16 cellular contexts compared by ENCODE assay signal in the genomic region with DNA sequence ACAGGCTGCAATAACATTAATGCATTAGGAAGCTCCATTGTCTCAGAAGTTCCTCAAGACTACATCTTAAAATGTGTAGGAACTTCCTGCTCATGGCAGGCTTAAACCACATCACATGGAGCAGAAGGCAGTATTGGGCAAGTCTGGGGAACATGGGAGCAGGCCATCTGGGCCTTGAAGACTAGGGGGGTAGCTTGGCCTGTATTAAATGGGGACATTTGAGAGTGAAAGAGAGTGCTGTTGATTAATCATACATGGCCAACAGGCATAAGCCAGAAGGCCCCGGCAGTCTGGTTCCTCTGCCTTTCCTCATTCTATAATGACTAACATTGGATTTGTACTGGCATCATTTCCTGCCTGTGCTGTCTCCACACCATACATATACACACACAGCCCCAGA. TPM values are rescaled to one million over a fixed set of nuclear protein-coding genes. Genes with fewer than 3 reads are reported as not detected.
DNase-seq lines count a peak whose midpoint lies in the region; ATAC-seq and TF ChIP-seq lines count a peak whose summit lies in the region.
"Had no signal": no experiment of that assay in that cellular context is flagged by ENCODE, and none has a peak within 500 bp of the region (broad histone marks: within the 10 kb centered on the region; RNA-seq: fewer than 3 reads in every experiment).

No MANE protein-coding gene starts in this region.

- no peaks in the 10 kb centered on the region for H3K9me3 ChIP-seq in subcutaneous abdominal adipose tissue (ENCODE audit: control insufficient read depth in 5 of 5, low read length in 5 of 5)
- no peaks in the 10 kb centered on the region for H3K9me3 ChIP-seq in MM.1S (replicated peaks; ENCODE audit: insufficient read depth, low read length)
- H3K9me3 ChIP-seq: tibial artery had no signal

- no peak for ATAC-seq in natural killer cell treated with Interleukin-12 subunit alpha and Interleukin-12 subunit beta and Interleukin-15 and Interleukin-18, amount 100 ng/mL, for 72 hours
- ATAC-seq: activated CD8-positive, alpha-beta memory T cell treated with anti-CD3 and anti-CD28 coated beads, Interleukin-2, amount 10 ng/mL, durations not matched to agents 7 days and 5 days; right cardiac atrium had no signal

- H3K9me2 ChIP-seq in MM.1S (replicated peaks; ENCODE audit: insufficient read depth, low read length) = no peaks in the 10 kb centered on the region

- no peak for TF ChIP-seq CTCF in fibroblast of pulmonary artery (IDR thresholded peaks at IDR 0.05; ENCODE audit: low read length, missing control alignments)
- no peak for TF ChIP-seq CTCF in MM.1S (IDR thresholded peaks at IDR 0.05; ENCODE audit: low read length)

- H3K4me1 Mint-ChIP-seq in activated naive CD4-positive, alpha-beta T cell treated with anti-CD3 and anti-CD28 coated beads, Interleukin-2, amount 50 U/mL, for 24 hours = no peaks in the 10 kb centered on the region
- H3K4me1 Mint-ChIP-seq in activated naive CD8-positive, alpha-beta T cell treated with anti-CD3 and anti-CD28 coated beads for 36 hours = no peaks in the 10 kb centered on the region
- H3K4me1 Mint-ChIP-seq in natural killer cell treated with Interleukin-12 subunit alpha and Interleukin-12 subunit beta and Interleukin-15 and Interleukin-18, amount 100 ng/mL, for 72 hours (ENCODE audit: low read depth in 2 of 2) = peaks cover 29 to 32% of the 10 kb centered on the region in 2 donors
- H3K4me1 Mint-ChIP-seq: nephron had no signal

- no peak overlapping the region for H3K4me3 ChIP-seq in fibroblast of pulmonary artery (replicated peaks; ENCODE audit: low read depth, low read length)
- no peak overlapping the region for H3K4me3 ChIP-seq in subcutaneous abdominal adipose tissue (ENCODE audit: low read depth in 1 of 5, low read length in 5 of 5)
- H3K4me3 ChIP-seq in MM.1S (ENCODE audit: low read length) = no peak overlapping the region
- H3K4me3 ChIP-seq: tibial artery had no signal

- H3F3A ChIP-seq in MM.1S (ENCODE audit: insufficient read depth, low read length) = no peaks in the 10 kb centered on the region

- H3K27ac Mint-ChIP-seq in activated naive CD4-positive, alpha-beta T cell treated with anti-CD3 and anti-CD28 coated beads, Interleukin-2, amount 50 U/mL, for 24 hours = peak overlapping the region; percentile 30
- H3K27ac Mint-ChIP-seq in activated naive CD8-positive, alpha-beta T cell treated with anti-CD3 and anti-CD28 coated beads for 36 hours = peak overlapping the region; percentile 72
- H3K27ac Mint-ChIP-seq in natural killer cell treated with Interleukin-12 subunit alpha and Interleukin-12 subunit beta and Interleukin-15 and Interleukin-18, amount 100 ng/mL, for 72 hours = peak overlapping the region in 1 of 2 donors; percentile 50
- H3K27ac Mint-ChIP-seq: activated CD8-positive, alpha-beta memory T cell treated with anti-CD3 and anti-CD28 coated beads, Interleukin-2, amount 10 ng/mL, durations not matched to agents 7 days and 5 days; nephron had no signal

- H3K27me3 Mint-ChIP-seq in activated naive CD4-positive, alpha-beta T cell treated with anti-CD3 and anti-CD28 coated beads, Interleukin-2, amount 50 U/mL, for 24 hours = no peaks in the 10 kb centered on the region
- H3K27me3 Mint-ChIP-seq in activated naive CD8-positive, alpha-beta T cell treated with anti-CD3 and anti-CD28 coated beads for 36 hours = no peaks in the 10 kb centered on the region
- H3K27me3 Mint-ChIP-seq in natural killer cell treated with Interleukin-12 subunit alpha and Interleukin-12 subunit beta and Interleukin-15 and Interleukin-18, amount 100 ng/mL, for 72 hours = no peaks in the 10 kb centered on the region
- H3K27me3 Mint-ChIP-seq: activated CD8-positive, alpha-beta memory T cell treated with anti-CD3 and anti-CD28 coated beads, Interleukin-2, amount 10 ng/mL, durations not matched to agents 7 days and 5 days had no signal

- no peaks in the 10 kb centered on the region for H3K79me2 ChIP-seq in MM.1S (ENCODE audit: low read length)

- peaks cover 0 to 11% (median 9%) of the 10 kb centered on the region in 5 donors for H3K4me1 ChIP-seq in subcutaneous abdominal adipose tissue (ENCODE audit: control insufficient read depth in 5 of 5, insufficient read depth in 5 of 5, low read length in 5 of 5)
- no peaks in the 10 kb centered on the region for H3K4me1 ChIP-seq in MM.1S (ENCODE audit: low read length)
- H3K4me1 ChIP-seq: tibial artery had no signal

- H3K9me3 Mint-ChIP-seq in activated naive CD4-positive, alpha-beta T cell treated with anti-CD3 and anti-CD28 coated beads, Interleukin-2, amount 50 U/mL, for 24 hours = no peaks in the 10 kb centered on the region
- H3K9me3 Mint-ChIP-seq in activated naive CD8-positive, alpha-beta T cell treated with anti-CD3 and anti-CD28 coated beads for 36 hours = no peaks in the 10 kb centered on the region
- no peaks in the 10 kb centered on the region for H3K9me3 Mint-ChIP-seq in natural killer cell treated with Interleukin-12 subunit alpha and Interleukin-12 subunit beta and Interleukin-15 and Interleukin-18, amount 100 ng/mL, for 72 hours
- H3K9me3 Mint-ChIP-seq: nephron had no signal

- H3K9ac ChIP-seq in subcutaneous abdominal adipose tissue (ENCODE audit: low read length in 5 of 5) (no peak overlapping the region), MM.1S (ENCODE audit: low read length) (no peak overlapping the region)

- H3K4me3 Mint-ChIP-seq in activated naive CD4-positive, alpha-beta T cell treated with anti-CD3 and anti-CD28 coated beads, Interleukin-2, amount 50 U/mL, for 24 hours = no peak overlapping the region
- H3K4me3 Mint-ChIP-seq in activated naive CD8-positive, alpha-beta T cell treated with anti-CD3 and anti-CD28 coated beads for 36 hours = no peak overlapping the region
- H3K4me3 Mint-ChIP-seq in natural killer cell treated with Interleukin-12 subunit alpha and Interleukin-12 subunit beta and Interleukin-15 and Interleukin-18, amount 100 ng/mL, for 72 hours = no peak overlapping the region
- H3K4me3 Mint-ChIP-seq: activated CD8-positive, alpha-beta memory T cell treated with anti-CD3 and anti-CD28 coated beads, Interleukin-2, amount 10 ng/mL, durations not matched to agents 7 days and 5 days; nephron had no signal

- H3K4me2 ChIP-seq in MM.1S (ENCODE audit: low read depth, low read length) = no peak overlapping the region

- DNase-seq in activated naive CD4-positive, alpha-beta T cell treated with Interleukin-2 at 50 U/mL for 16 hours = no peak
- DNase-seq in activated naive CD8-positive, alpha-beta T cell treated with anti-CD3 and anti-CD28 coated beads for 36 hours = no peak
- DNase-seq in fibroblast of pulmonary artery (ENCODE audit: low read depth) (peak; percentile 35), NCI-H2029 treated with DMSO at 0.1 percent for 48 hours (lab: John Stamatoyannopoulos, UW) (no peak), MM.1S (no peak)
- no peak for DNase-seq in natural killer cell treated with Interleukin-12 subunit alpha and Interleukin-12 subunit beta and Interleukin-15 and Interleukin-18, amount 100 ng/mL, for 72 hours (ENCODE audit: low spot score)
- DNase-seq: activated CD8-positive, alpha-beta memory T cell treated with anti-CD3 and anti-CD28 coated beads, Interleukin-2, amount 10 ng/mL, durations not matched to agents 7 days and 5 days; Calu3; NCI-H2029; NCI-H69; right cardiac atrium; RPMI8226; tibial artery had no signal

- peaks cover 24 to 93% (median 84%) of the 10 kb centered on the region in 5 donors for H3K36me3 ChIP-seq in subcutaneous abdominal adipose tissue (ENCODE audit: control insufficient read depth in 5 of 5, insufficient read depth in 5 of 5, low read length in 5 of 5)
- peaks cover 7% of the 10 kb centered on the region for H3K36me3 ChIP-seq in MM.1S (replicated peaks; ENCODE audit: insufficient read depth, low read length)

- peaks cover 17% of the 10 kb centered on the region for H3K36me3 Mint-ChIP-seq in activated naive CD4-positive, alpha-beta T cell treated with anti-CD3 and anti-CD28 coated beads, Interleukin-2, amount 50 U/mL, for 24 hours
- H3K36me3 Mint-ChIP-seq in activated naive CD8-positive, alpha-beta T cell treated with anti-CD3 and anti-CD28 coated beads for 36 hours = peaks cover 18% of the 10 kb centered on the region
- peaks cover 29% of the 10 kb centered on the region for H3K36me3 Mint-ChIP-seq in natural killer cell treated with Interleukin-12 subunit alpha and Interleukin-12 subunit beta and Interleukin-15 and Interleukin-18, amount 100 ng/mL, for 72 hours

- H2AFZ ChIP-seq in MM.1S (ENCODE audit: low read length) = no peak overlapping the region

- no peaks in the 10 kb centered on the region for H4K20me1 ChIP-seq in MM.1S (ENCODE audit: insufficient read depth, low read length)

- H3K27me3 ChIP-seq in subcutaneous abdominal adipose tissue (ENCODE audit: control insufficient read depth in 5 of 5, insufficient read depth in 4 of 5, low read length in 5 of 5) (no peaks in the 10 kb centered on the region), MM.1S (replicated peaks; ENCODE audit: insufficient read depth, low read length) (no peaks in the 10 kb centered on the region)
- H3K27me3 ChIP-seq: tibial artery had no signal

- peak overlapping the region; percentile 11 for H3K27ac ChIP-seq in subcutaneous abdominal adipose tissue (ENCODE audit: low read depth, low read length)
- H3K27ac ChIP-seq in MM.1S (ENCODE audit: low read length) = no peak overlapping the region

RNA-seq across cellular contexts. Expression of a gene that starts 25.2 kb away (rescaled TPM):
- total RNA-seq in activated naive CD8-positive, alpha-beta T cell treated with anti-CD3 and anti-CD28 coated beads for 36 hours = under 1 TPM in 1 of 2 experiments, not detected in 1; 0.10 TPM
- total RNA-seq in natural killer cell treated with Interleukin-12 subunit alpha and Interleukin-12 subunit beta and Interleukin-15 and Interleukin-18, amount 100 ng/mL, for 72 hours = 1 to 10 TPM in 1 of 2 donors, under 1 TPM in 1; 0.81 to 2.4 TPM
- total RNA-seq: activated CD8-positive, alpha-beta memory T cell treated with anti-CD3 and anti-CD28 coated beads, Interleukin-2, amount 10 ng/mL, durations not matched to agents 7 days and 5 days; Calu3; right cardiac atrium had no signal
